In the genomic region with DNA sequence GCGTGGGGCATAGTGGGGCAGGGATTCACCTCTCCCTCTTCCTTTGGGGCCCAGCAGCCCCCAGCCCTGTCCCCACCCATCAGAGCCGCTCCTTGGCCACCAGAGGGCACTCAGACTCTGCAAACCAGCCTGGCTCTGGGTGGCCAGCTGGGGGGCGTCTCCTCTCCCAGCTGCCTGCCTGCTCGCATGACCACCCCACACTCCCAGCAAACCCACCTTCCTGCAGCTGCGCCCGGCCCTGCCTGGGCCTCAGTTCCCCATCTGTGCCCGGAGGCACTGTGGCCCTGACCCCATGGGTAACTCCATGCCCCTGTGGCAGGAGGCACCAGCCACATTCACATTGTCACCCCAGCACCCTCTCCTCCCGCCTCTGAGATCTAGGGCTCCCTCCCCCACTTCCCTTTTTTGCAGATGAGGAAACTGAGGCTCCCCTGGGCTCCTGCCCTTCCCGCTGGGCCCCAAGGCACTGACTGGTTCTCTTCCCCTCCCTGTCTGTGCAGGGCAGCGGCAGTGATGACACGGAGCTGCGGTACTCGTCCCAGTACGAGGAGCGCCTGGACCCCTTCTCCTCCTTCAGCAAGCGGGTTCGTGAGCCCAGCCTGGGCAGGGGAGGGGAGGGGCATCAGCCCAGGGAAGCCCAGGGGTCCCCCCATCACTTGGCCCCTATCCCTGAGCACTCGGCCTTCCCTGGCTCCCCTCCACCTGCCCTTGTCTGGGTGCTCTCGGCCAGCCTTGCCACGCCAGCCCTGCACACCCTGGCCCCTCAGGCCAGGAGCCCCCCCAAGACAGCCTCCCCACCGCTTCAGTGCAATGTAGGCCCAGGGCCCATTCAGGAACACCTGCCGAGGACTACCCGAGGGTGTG, we compare ENCODE assay signal across 8 cellular contexts. TPM values are rescaled to one million over a fixed set of nuclear protein-coding genes. Genes with fewer than 3 reads are reported as not detected.
A peak's percentile ranks its signal among the peaks of the same experiment; 100 is the strongest.
DNase-seq lines count a peak whose midpoint lies in the region; ATAC-seq and TF ChIP-seq lines count a peak whose summit lies in the region.

No MANE protein-coding gene starts in this region.

- H3K27me3 ChIP-seq in foreskin keratinocyte: no peaks in the 10 kb centered on the region

- ATAC-seq in GM18868 (IDR thresholded peaks at IDR 0.05; ENCODE audit: unreplicated experiment) (peak; percentile 73), HG03460 (IDR thresholded peaks at IDR 0.05; ENCODE audit: unreplicated experiment) (peak; percentile 64), foreskin keratinocyte (peak; percentile 59), HG03469 (IDR thresholded peaks at IDR 0.05; ENCODE audit: unreplicated experiment) (no peak)

- TF ChIP-seq CTCF in foreskin keratinocyte (conservative IDR thresholded peaks at IDR 0.05): peak; percentile 78

- H3K27ac ChIP-seq in foreskin keratinocyte: no peak overlapping the region

- no peaks in the 10 kb centered on the region for H3K4me1 ChIP-seq in foreskin keratinocyte

- peak; percentile 14 to 29 for DNase-seq in AML-193 (lab: John Stamatoyannopoulos, UW)
- peak; percentile 62 for DNase-seq in OCI-M1 (lab: John Stamatoyannopoulos, UW)
- peak; percentile 38 for DNase-seq in activated T-helper 9 cell treated with anti-CD3 and anti-CD28 coated beads, Interleukin-2, amount 50 U/mL, for 16 hours (ENCODE audit: low read depth)
- no peak for DNase-seq in foreskin keratinocyte
- peak; percentile 42 for DNase-seq in pons (ENCODE audit: low spot score)

RNA-seq across cellular contexts. Expression of gene SH2B2, which starts 6.9 kb away (rescaled TPM):
- total RNA-seq in foreskin keratinocyte: 0.35 and 0.41 TPM in 2 replicates
- 0.45 and 0.48 TPM in 2 replicates for polyA plus RNA-seq in foreskin keratinocyte

Comparison
In these comparisons a context has a peak if more than half of its experiments do, and no peak if none do; other contexts are left out.
1. DNase-seq: peak in AML-193 (2 of 2), OCI-M1 (single experiment), activated T-helper 9 cell treated with anti-CD3 and anti-CD28 coated beads, Interleukin-2, amount 50 U/mL, for 16 hours (single experiment) and pons (single experiment); none in foreskin keratinocyte (0 of 2).